15 cellular contexts compared by ENCODE assay signal in the genomic region with DNA sequence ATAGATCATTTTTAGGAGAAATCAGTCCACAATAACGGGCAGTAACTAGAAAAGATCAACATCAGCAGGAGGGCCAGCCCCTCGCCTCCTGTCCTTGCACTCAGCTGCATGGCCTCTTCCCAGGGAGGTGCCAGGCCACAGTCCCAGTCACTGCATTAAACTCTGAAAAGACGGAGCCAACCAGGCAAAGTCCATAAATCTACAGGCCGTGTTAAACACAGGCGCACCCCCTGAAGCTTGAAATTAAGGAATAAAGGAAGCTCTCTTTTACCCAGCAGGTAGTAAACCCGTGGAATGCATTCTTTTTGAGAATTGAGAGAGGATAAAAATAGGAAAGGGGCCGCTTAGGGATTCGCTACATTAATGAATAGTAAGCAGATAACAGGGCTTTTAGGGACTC. TPM values are rescaled to one million over a fixed set of nuclear protein-coding genes. Genes with fewer than 3 reads are reported as not detected.
DNase-seq lines count a peak whose midpoint lies in the region; ATAC-seq and TF ChIP-seq lines count a peak whose summit lies in the region.
"Had no signal": no experiment of that assay in that cellular context is flagged by ENCODE, and none has a peak within 500 bp of the region (broad histone marks: within the 10 kb centered on the region; RNA-seq: fewer than 3 reads in every experiment).

No MANE protein-coding gene starts in this region.

- no peak overlapping the region for H2BK120ac ChIP-seq in neuronal stem cell (ENCODE audit: low read depth, low read length)

- H2BK5ac ChIP-seq in neuronal stem cell (ENCODE audit: low read length): no peak overlapping the region

- no peak overlapping the region for H2BK12ac ChIP-seq in neuronal stem cell (ENCODE audit: low read length)

- ATAC-seq in gastroesophageal sphincter: no peak
- no peak for ATAC-seq in HG02870 (IDR thresholded peaks at IDR 0.05; ENCODE audit: unreplicated experiment)
- ATAC-seq: HCT116, left colon had no signal

- no peaks in the 10 kb centered on the region for H3K79me1 ChIP-seq in neuronal stem cell (ENCODE audit: low read depth, low read length)

- no peak overlapping the region for H3K23ac ChIP-seq in neuronal stem cell (ENCODE audit: low read depth, low read length, poor library complexity)

- H3K4me1 ChIP-seq in right atrium auricular region (peaks cover 0 to 75% of the 10 kb centered on the region in 2 donors), neuronal stem cell (ENCODE audit: control insufficient read depth in 2 of 2, insufficient read depth in 1 of 2, low read depth in 1 of 2, low read length in 2 of 2) (peaks cover 42 to 43% of the 10 kb centered on the region in 2 donors), gastroesophageal sphincter (peaks cover 4 to 77% (median 29%) of the 10 kb centered on the region in 3 donors), colonic mucosa (peaks cover 6% of the 10 kb centered on the region)

- no CpG with 5 or more reads among the region's 8 CpGs for WGBS in neuronal stem cell (ENCODE audit: extremely low coverage in 2 of 2, insufficient read length in 2 of 2, insufficient replicate concordance in 1 of 2), 2 donors
- WGBS in gastroesophageal sphincter (ENCODE audit: low coverage in 1 of 2), 2 donors: 81 to 97% methylated on average over 5 to 6 of the region's 8 CpGs

- H3K4me3 ChIP-seq in right atrium auricular region: no peak overlapping the region
- no peak overlapping the region for H3K4me3 ChIP-seq in neuronal stem cell (ENCODE audit: low read length in 2 of 2)
- H3K4me3 ChIP-seq in gastroesophageal sphincter: no peak overlapping the region
- H3K4me3 ChIP-seq in colonic mucosa: no peak overlapping the region
- H3K4me3 ChIP-seq: breast epithelium had no signal

- no peak overlapping the region for H3K9ac ChIP-seq in neuronal stem cell (ENCODE audit: low read depth, low read length, poor library complexity)
- H3K9ac ChIP-seq in colonic mucosa (ENCODE audit: low read depth in 2 of 2, low read length in 2 of 2): no peak overlapping the region

- no peak for TF ChIP-seq CTCF in right atrium auricular region (IDR thresholded peaks at IDR 0.05)
- no peak for TF ChIP-seq CTCF in gastroesophageal sphincter (IDR thresholded peaks at IDR 0.05)
- TF ChIP-seq CTCF in colonic mucosa (IDR thresholded peaks at IDR 0.05): no peak

- TF ChIP-seq EP300 in gastroesophageal sphincter (IDR thresholded peaks at IDR 0.05): no peak

- no peak overlapping the region for H4K8ac ChIP-seq in neuronal stem cell (ENCODE audit: low read depth, low read length)

- DNase-seq in G401 (ENCODE audit: low spot score) (peak; percentile 61), NCI-H69 (lab: John Stamatoyannopoulos, UW) (peak; percentile 56), right atrium auricular region (ENCODE audit: low spot score) (no peak), neuronal stem cell (ENCODE audit: low spot score) (peak; percentile 83), NCI-H2029 treated with DMSO at 0.1 percent for 48 hours (lab: John Stamatoyannopoulos, UW) (no peak), colonic mucosa (no peak)
- DNase-seq: activated CD4-positive, alpha-beta memory T cell treated with anti-CD3 and anti-CD28 coated beads, Interleukin-2, amount 10 ng/mL, durations not matched to agents 7 days and 5 days; Calu3; left colon; NCI-H2171; SHP77 treated with DMSO at 0.1 percent for 48 hours had no signal

- no peak overlapping the region for H3K18ac ChIP-seq in neuronal stem cell (ENCODE audit: low read length)

- no peak for TF ChIP-seq POLR2A in gastroesophageal sphincter (IDR thresholded peaks at IDR 0.05)

- H3K9me3 ChIP-seq in right atrium auricular region (no peaks in the 10 kb centered on the region), neuronal stem cell (replicated peaks in 1 of 2; ENCODE audit: control insufficient read depth in 2 of 2, insufficient read depth in 1 of 2, low read depth in 1 of 2, low read length in 2 of 2) (peaks cover under 1% of the 10 kb centered on the region in 2 donors), gastroesophageal sphincter (no peaks in the 10 kb centered on the region), colonic mucosa (no peaks in the 10 kb centered on the region)
- H3K9me3 ChIP-seq: breast epithelium had no signal

- no peak overlapping the region for H3K14ac ChIP-seq in neuronal stem cell (ENCODE audit: low read length)

- no peak overlapping the region for H4K91ac ChIP-seq in neuronal stem cell (ENCODE audit: low read depth, low read length, poor library complexity)

- H3K36me3 ChIP-seq in right atrium auricular region (peaks cover 6% of the 10 kb centered on the region), neuronal stem cell (replicated peaks in 1 of 2; ENCODE audit: control insufficient read depth in 2 of 2, insufficient read depth in 2 of 2, low read length in 2 of 2) (no peaks in the 10 kb centered on the region), gastroesophageal sphincter (peaks cover 0 to 39% of the 10 kb centered on the region in 2 donors), colonic mucosa (no peaks in the 10 kb centered on the region)
- H3K36me3 ChIP-seq: breast epithelium had no signal

- no peak overlapping the region for H2BK15ac ChIP-seq in neuronal stem cell (ENCODE audit: low read length)

- in situ Hi-C loops in G401 (cut with HindIII; ENCODE audit: low sequenced_read_pairs): no loop called here

- H3K4me2 ChIP-seq in neuronal stem cell (ENCODE audit: insufficient read depth, low read length, poor library complexity, severe bottlenecking): peak overlapping the region; percentile 58

- no peak overlapping the region for H3K4ac ChIP-seq in neuronal stem cell (ENCODE audit: low read length)

- H3K27ac ChIP-seq in right atrium auricular region (peak overlapping the region; percentile 82 to 84), neuronal stem cell (replicated peaks; ENCODE audit: low read length) (peak overlapping the region; percentile 68), gastroesophageal sphincter (peak overlapping the region in 2 of 4 donors; percentile 19 to 37), colonic mucosa (no peak overlapping the region)
- H3K27ac ChIP-seq: breast epithelium had no signal

- no peak overlapping the region for H2AFZ ChIP-seq in neuronal stem cell (ENCODE audit: low read length)

- H3K27me3 ChIP-seq in right atrium auricular region (no peaks in the 10 kb centered on the region), neuronal stem cell (ENCODE audit: control insufficient read depth in 3 of 3, insufficient read depth in 3 of 3, low read depth in 1 of 3, low read length in 3 of 3) (no peaks in the 10 kb centered on the region), gastroesophageal sphincter (no peaks in the 10 kb centered on the region), colonic mucosa (no peaks in the 10 kb centered on the region)
- H3K27me3 ChIP-seq: breast epithelium had no signal

- H2AK5ac ChIP-seq in neuronal stem cell (ENCODE audit: low read depth, low read length): no peak overlapping the region

- intact Hi-C loops in colonic mucosa (cut with DNase I): no loop called here

RNA-seq across cellular contexts. Expression of gene H6PD, which starts 18.4 kb away (rescaled TPM):
- total RNA-seq in G401 (2014; rRNA removed; shearing (Covaris generic)): 14.0 and 17.6 TPM in 2 replicates
- total RNA-seq in right atrium auricular region (10 to 100 TPM; 35.0 to 41.0 TPM), gastroesophageal sphincter (10 to 100 TPM; 27.0 to 62.2 (median 44.0) TPM), colonic mucosa (10 to 100 TPM; 20.8 to 24.7 TPM)
- polyA plus RNA-seq in neuronal stem cell (2013, experiment 1 of 2): 14.1 TPM
- 15.0 TPM for polyA plus RNA-seq in neuronal stem cell (2013, experiment 2 of 2)

RNA-seq across cellular contexts. Expression of gene SPSB1, which starts 39.7 kb away (rescaled TPM):
- total RNA-seq in G401 (2014; rRNA removed; shearing (Covaris generic)): 25.1 and 38.8 TPM in 2 replicates
- 10 to 100 TPM; 20.1 to 20.8 TPM for total RNA-seq in right atrium auricular region
- polyA plus RNA-seq in neuronal stem cell (2013, experiment 1 of 2): 5.2 TPM
- 5.1 TPM for polyA plus RNA-seq in neuronal stem cell (2013, experiment 2 of 2)
- total RNA-seq in gastroesophageal sphincter: 100 to 1,000 TPM in 2 of 4 donors, 10 to 100 TPM in 2; 56.3 to 111 (median 99.5) TPM
- total RNA-seq in colonic mucosa: 10 to 100 TPM; 14.9 to 28.7 TPM

Comparison
In these comparisons a context has a peak if more than half of its experiments do, and no peak if none do; other contexts are left out.
1. DNase-seq: peak in G401 (single experiment), NCI-H69 (single experiment) and neuronal stem cell (single experiment); none in right atrium auricular region (single experiment), NCI-H2029 treated with DMSO at 0.1 percent for 48 hours (single experiment) and colonic mucosa (single experiment).